ENCODE assay signal across 1 cellular context in the genomic region with DNA sequence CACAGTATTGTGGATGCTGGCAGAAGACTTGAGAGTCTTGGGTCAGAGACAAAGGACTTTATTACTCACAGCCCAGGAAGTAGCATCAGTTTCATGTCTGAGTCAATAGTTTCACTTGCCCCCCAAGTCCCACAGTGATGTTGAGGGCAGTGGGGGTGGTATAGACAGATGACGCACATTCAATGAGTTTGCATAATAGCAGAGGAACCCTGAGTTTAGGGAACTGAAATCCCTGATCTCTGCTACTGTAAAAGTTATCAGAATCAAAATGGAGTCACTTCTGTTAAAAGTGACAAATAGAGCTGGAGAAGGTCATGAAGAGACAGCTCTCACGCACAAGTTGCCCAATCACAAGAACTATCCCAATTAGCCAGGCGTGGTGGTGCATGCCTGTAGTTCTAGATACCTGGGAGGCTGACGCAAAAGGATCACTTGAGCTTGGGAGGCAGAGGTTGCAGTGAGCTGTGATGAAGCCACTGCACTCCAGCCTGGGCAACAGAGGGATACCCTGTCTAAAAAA.
TF ChIP-seq lines count a peak whose summit lies in the region.

No MANE protein-coding gene starts in this region.

TF ChIP-seq in GM12878, 131 proteins besides CTCF, POLR2A, EP300 and RAD21 (continued from another document and continues in another):
- TF ChIP-seq EZH2 (IDR thresholded peaks at IDR 0.05; ENCODE audit: borderline replicate concordance, control insufficient read depth, low read depth, low read length) (no peak), EGR1 (IDR thresholded peaks at IDR 0.05; ENCODE audit: borderline replicate concordance in 1 of 2, low read depth in 2 of 2, low read length in 2 of 2) (peak in 1 of 2 experiments; percentile 39; a peak in 1 of 3 replicates), ASH2L (IDR thresholded peaks at IDR 0.05; ENCODE audit: borderline replicate concordance, low read depth) (no peak), TAF1 (IDR thresholded peaks at IDR 0.05; ENCODE audit: borderline replicate concordance, low read depth, low read length) (no peak), NBN (IDR thresholded peaks at IDR 0.05) (peak; percentile 88), ZNF207 (IDR thresholded peaks at IDR 0.05; ENCODE audit: borderline replicate concordance) (no peak), JUNB (IDR thresholded peaks at IDR 0.05) (peak; percentile 97), STAT1 (conservative IDR thresholded peaks at IDR 0.05) (no peak), BHLHE40 (IDR thresholded peaks at IDR 0.05; ENCODE audit: borderline replicate concordance in 1 of 2, low read depth in 2 of 2, low read length in 1 of 2) (peak; percentile 64 to 76; a peak in 3 of 4 replicates), RBBP5 (conservative IDR thresholded peaks at IDR 0.05) (no peak), MYC (IDR thresholded peaks at IDR 0.05; ENCODE audit: insufficient read depth, insufficient read length, insufficient replicate concordance, low read length, severe bottlenecking) (no peak), TCF3 (IDR thresholded peaks at IDR 0.05; ENCODE audit: borderline replicate concordance, insufficient read depth, low read depth, low read length) (peak; percentile 57; the same call in 1 of the 2 replicates), POU2F2 (IDR thresholded peaks at IDR 0.05; ENCODE audit: borderline replicate concordance, low read depth, low read length) (peak; percentile 99), IRF5 (IDR thresholded peaks at IDR 0.05; ENCODE audit: borderline replicate concordance) (no peak), SRF (IDR thresholded peaks at IDR 0.05; ENCODE audit: low read depth in 2 of 2, low read length in 2 of 2) (0 out of 4 replicates have a peak, but pooled peaks of 1 of the 2 experiments have one; percentile 15), ESRRA (IDR thresholded peaks at IDR 0.05; ENCODE audit: low read length) (no peak), NR2F1 (conservative IDR thresholded peaks at IDR 0.05) (peak; percentile 85), BCL11A (IDR thresholded peaks at IDR 0.05; ENCODE audit: low read depth, low read length) (peak; percentile 96), IRF3 (IDR thresholded peaks at IDR 0.05) (no peak), HSF1 (IDR thresholded peaks at IDR 0.05; ENCODE audit: low read depth, low read length) (no peak), BACH1 (IDR thresholded peaks at IDR 0.05; ENCODE audit: borderline replicate concordance) (peak; percentile 92; the same call in 1 of the 2 replicates), HDAC2 (IDR thresholded peaks at IDR 0.05) (no peak), KAT2A (conservative IDR thresholded peaks at IDR 0.05; ENCODE audit: control insufficient read depth, low read depth, low read length) (no peak), BCL3 (IDR thresholded peaks at IDR 0.05; ENCODE audit: borderline replicate concordance, insufficient read depth, low read depth, low read length, poor library complexity, severe bottlenecking) (no peak), MAX (IDR thresholded peaks at IDR 0.05; ENCODE audit: low read depth, low read length) (no peak), FOXK2 (IDR thresholded peaks at IDR 0.05) (no peak), PAX5 (IDR thresholded peaks at IDR 0.05; ENCODE audit: borderline replicate concordance, low read depth, low read length) (peak; percentile 89), CBX5 (IDR thresholded peaks at IDR 0.05; ENCODE audit: low read depth) (peak; percentile 90), NR2C2 (IDR thresholded peaks at IDR 0.05; ENCODE audit: borderline replicate concordance, control insufficient read depth, insufficient read length, low read depth) (no peak), FOS (IDR thresholded peaks at IDR 0.05; ENCODE audit: borderline replicate concordance, extremely low read depth, insufficient read length) (no peak), RB1 (IDR thresholded peaks at IDR 0.05; ENCODE audit: borderline replicate concordance) (0 out of 2 replicates have a peak, but pooled peaks have one; percentile 25), ZSCAN29 (IDR thresholded peaks at IDR 0.05) (no peak), CREB1 (IDR thresholded peaks at IDR 0.05; ENCODE audit: low read depth) (peak; percentile 95), E2F8 (IDR thresholded peaks at IDR 0.05; ENCODE audit: low read depth, partially characterized antibody) (peak; percentile 60), CBX3 (IDR thresholded peaks at IDR 0.05; ENCODE audit: borderline replicate concordance, low read depth) (no peak), NFIC (IDR thresholded peaks at IDR 0.05; ENCODE audit: low read depth, low read length) (peak; percentile 95), TBL1XR1 (IDR thresholded peaks at IDR 0.05; ENCODE audit: low read depth, low read length) (peak; percentile 80; the same call in 1 of the 2 replicates), YY1 (IDR thresholded peaks at IDR 0.05; ENCODE audit: low read depth, low read length) (peak; percentile 87), CREM (IDR thresholded peaks at IDR 0.05; ENCODE audit: low read depth) (peak; percentile 96), IKZF1 (conservative IDR thresholded peaks at IDR 0.05) (peak; percentile 95), SREBF2 (IDR thresholded peaks at IDR 0.05; ENCODE audit: low read length) (no peak), ATF7 (IDR thresholded peaks at IDR 0.05; ENCODE audit: low read depth) (peak; percentile 94), KDM1A (IDR thresholded peaks at IDR 0.05; ENCODE audit: borderline replicate concordance) (no peak), HDGF (IDR thresholded peaks at IDR 0.05) (0 out of 2 replicates have a peak, but pooled peaks have one; percentile 31), IRF4 (IDR thresholded peaks at IDR 0.05; ENCODE audit: low read depth, low read length) (peak; percentile 93)
- TF ChIP-seq, protein P1, sequence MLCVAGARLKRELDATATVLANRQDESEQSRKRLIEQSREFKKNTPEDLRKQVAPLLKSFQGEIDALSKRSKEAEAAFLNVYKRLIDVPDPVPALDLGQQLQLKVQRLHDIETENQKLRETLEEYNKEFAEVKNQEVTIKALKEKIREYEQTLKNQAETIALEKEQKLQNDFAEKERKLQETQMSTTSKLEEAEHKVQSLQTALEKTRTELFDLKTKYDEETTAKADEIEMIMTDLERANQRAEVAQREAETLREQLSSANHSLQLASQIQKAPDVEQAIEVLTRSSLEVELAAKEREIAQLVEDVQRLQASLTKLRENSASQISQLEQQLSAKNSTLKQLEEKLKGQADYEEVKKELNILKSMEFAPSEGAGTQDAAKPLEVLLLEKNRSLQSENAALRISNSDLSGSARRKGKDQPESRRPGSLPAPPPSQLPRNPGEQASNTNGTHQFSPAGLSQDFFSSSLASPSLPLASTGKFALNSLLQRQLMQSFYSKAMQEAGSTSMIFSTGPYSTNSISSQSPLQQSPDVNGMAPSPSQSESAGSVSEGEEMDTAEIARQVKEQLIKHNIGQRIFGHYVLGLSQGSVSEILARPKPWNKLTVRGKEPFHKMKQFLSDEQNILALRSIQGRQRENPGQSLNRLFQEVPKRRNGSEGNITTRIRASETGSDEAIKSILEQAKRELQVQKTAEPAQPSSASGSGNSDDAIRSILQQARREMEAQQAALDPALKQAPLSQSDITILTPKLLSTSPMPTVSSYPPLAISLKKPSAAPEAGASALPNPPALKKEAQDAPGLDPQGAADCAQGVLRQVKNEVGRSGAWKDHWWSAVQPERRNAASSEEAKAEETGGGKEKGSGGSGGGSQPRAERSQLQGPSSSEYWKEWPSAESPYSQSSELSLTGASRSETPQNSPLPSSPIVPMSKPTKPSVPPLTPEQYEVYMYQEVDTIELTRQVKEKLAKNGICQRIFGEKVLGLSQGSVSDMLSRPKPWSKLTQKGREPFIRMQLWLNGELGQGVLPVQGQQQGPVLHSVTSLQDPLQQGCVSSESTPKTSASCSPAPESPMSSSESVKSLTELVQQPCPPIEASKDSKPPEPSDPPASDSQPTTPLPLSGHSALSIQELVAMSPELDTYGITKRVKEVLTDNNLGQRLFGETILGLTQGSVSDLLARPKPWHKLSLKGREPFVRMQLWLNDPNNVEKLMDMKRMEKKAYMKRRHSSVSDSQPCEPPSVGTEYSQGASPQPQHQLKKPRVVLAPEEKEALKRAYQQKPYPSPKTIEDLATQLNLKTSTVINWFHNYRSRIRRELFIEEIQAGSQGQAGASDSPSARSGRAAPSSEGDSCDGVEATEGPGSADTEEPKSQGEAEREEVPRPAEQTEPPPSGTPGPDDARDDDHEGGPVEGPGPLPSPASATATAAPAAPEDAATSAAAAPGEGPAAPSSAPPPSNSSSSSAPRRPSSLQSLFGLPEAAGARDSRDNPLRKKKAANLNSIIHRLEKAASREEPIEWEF (IDR thresholded peaks at IDR 0.05; ENCODE audit: insufficient replicate concordance, low read depth, low read length): no peak
- TF ChIP-seq, protein P2, sequence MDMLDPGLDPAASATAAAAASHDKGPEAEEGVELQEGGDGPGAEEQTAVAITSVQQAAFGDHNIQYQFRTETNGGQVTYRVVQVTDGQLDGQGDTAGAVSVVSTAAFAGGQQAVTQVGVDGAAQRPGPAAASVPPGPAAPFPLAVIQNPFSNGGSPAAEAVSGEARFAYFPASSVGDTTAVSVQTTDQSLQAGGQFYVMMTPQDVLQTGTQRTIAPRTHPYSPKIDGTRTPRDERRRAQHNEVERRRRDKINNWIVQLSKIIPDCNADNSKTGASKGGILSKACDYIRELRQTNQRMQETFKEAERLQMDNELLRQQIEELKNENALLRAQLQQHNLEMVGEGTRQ (IDR thresholded peaks at IDR 0.05; ENCODE audit: borderline replicate concordance, low read depth, low read length): no peak
- TF ChIP-seq, protein P3, sequence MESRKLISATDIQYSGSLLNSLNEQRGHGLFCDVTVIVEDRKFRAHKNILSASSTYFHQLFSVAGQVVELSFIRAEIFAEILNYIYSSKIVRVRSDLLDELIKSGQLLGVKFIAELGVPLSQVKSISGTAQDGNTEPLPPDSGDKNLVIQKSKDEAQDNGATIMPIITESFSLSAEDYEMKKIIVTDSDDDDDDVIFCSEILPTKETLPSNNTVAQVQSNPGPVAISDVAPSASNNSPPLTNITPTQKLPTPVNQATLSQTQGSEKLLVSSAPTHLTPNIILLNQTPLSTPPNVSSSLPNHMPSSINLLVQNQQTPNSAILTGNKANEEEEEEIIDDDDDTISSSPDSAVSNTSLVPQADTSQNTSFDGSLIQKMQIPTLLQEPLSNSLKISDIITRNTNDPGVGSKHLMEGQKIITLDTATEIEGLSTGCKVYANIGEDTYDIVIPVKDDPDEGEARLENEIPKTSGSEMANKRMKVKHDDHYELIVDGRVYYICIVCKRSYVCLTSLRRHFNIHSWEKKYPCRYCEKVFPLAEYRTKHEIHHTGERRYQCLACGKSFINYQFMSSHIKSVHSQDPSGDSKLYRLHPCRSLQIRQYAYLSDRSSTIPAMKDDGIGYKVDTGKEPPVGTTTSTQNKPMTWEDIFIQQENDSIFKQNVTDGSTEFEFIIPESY (IDR thresholded peaks at IDR 0.05): no peak
